In genomic region chr11:86741489-86742435, GRCh38 we compare ENCODE assay signal across 1 cellular context.
TF ChIP-seq lines count a peak whose summit lies in the region.

No MANE protein-coding gene starts in this region.

TF ChIP-seq in HepG2, 621 proteins besides CTCF, POLR2A, EP300 and RAD21 (continued from another document and continues in another):
- TF ChIP-seq, protein P1, sequence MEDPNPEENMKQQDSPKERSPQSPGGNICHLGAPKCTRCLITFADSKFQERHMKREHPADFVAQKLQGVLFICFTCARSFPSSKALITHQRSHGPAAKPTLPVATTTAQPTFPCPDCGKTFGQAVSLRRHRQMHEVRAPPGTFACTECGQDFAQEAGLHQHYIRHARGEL (CRISPR knock-in tag; IDR thresholded peaks at IDR 0.05), result no peak
- TF ChIP-seq SOX6 (IDR thresholded peaks at IDR 0.05) (no peak), SOX6 (CRISPR knock-in tag; IDR thresholded peaks at IDR 0.05) (peak; percentile 41; the same call in 1 of the 2 replicates), SNAPC4 (CRISPR knock-in tag; IDR thresholded peaks at IDR 0.05) (no peak), ZNF205 (CRISPR knock-in tag; IDR thresholded peaks at IDR 0.05) (no peak), KDM6A (CRISPR knock-in tag; IDR thresholded peaks at IDR 0.05; ENCODE audit: low read depth) (no peak), ZNF446 (CRISPR knock-in tag; IDR thresholded peaks at IDR 0.05) (no peak), ZNF546 (CRISPR knock-in tag; conservative IDR thresholded peaks at IDR 0.05) (no peak), ZBTB38 (CRISPR knock-in tag; IDR thresholded peaks at IDR 0.05) (no peak), ZNF280B (CRISPR knock-in tag; IDR thresholded peaks at IDR 0.05; ENCODE audit: borderline replicate concordance) (no peak), FOXA1 (IDR thresholded peaks at IDR 0.05) (peak; percentile 48), FOXA1 (CRISPR knock-in tag; IDR thresholded peaks at IDR 0.05) (peak; percentile 54; the same call in 1 of the 2 replicates), NCOA1 (CRISPR knock-in tag; IDR thresholded peaks at IDR 0.05) (no peak), CREM (IDR thresholded peaks at IDR 0.05) (0 out of 2 replicates have a peak, but pooled peaks have one; percentile 15), CREM (CRISPR knock-in tag; IDR thresholded peaks at IDR 0.05) (no peak), ZNF547 (CRISPR knock-in tag; IDR thresholded peaks at IDR 0.05) (no peak), FOXC1 (CRISPR knock-in tag; IDR thresholded peaks at IDR 0.05; ENCODE audit: borderline replicate concordance) (no peak), ZNF75D (CRISPR knock-in tag; IDR thresholded peaks at IDR 0.05; ENCODE audit: borderline replicate concordance) (no peak), ZNF891 (CRISPR knock-in tag; IDR thresholded peaks at IDR 0.05) (no peak), ATF3 (CRISPR knock-in tag; IDR thresholded peaks at IDR 0.05) (peak; percentile 47; the same call in 1 of the 2 replicates), PRMT3 (CRISPR knock-in tag; IDR thresholded peaks at IDR 0.05; ENCODE audit: borderline replicate concordance, low read depth) (no peak), ARNT (IDR thresholded peaks at IDR 0.05) (no peak), ZBTB10 (CRISPR knock-in tag; IDR thresholded peaks at IDR 0.05; ENCODE audit: borderline replicate concordance) (no peak), MIXL1 (CRISPR knock-in tag; IDR thresholded peaks at IDR 0.05) (0 out of 2 replicates have a peak, but pooled peaks have one; percentile 25), ZNF878 (CRISPR knock-in tag; IDR thresholded peaks at IDR 0.05) (no peak), FOXK1 (CRISPR knock-in tag; IDR thresholded peaks at IDR 0.05; ENCODE audit: borderline replicate concordance, low read depth) (peak; percentile 13; the same call in 1 of the 2 replicates), ZNF644 (CRISPR knock-in tag; IDR thresholded peaks at IDR 0.05; ENCODE audit: low read depth) (peak; percentile 61; the same call in 1 of the 2 replicates), MTA3 (CRISPR knock-in tag; IDR thresholded peaks at IDR 0.05) (no peak), MATR3 (CRISPR knock-in tag; IDR thresholded peaks at IDR 0.05) (no peak), NR2F6 (IDR thresholded peaks at IDR 0.05) (no peak), NR2F6 (CRISPR knock-in tag; IDR thresholded peaks at IDR 0.05) (0 out of 2 replicates have a peak, but pooled peaks have one; percentile 18), MIER3 (CRISPR knock-in tag; IDR thresholded peaks at IDR 0.05; ENCODE audit: borderline replicate concordance) (0 out of 2 replicates have a peak, but pooled peaks have one; percentile 44), ZNF318 (CRISPR knock-in tag; IDR thresholded peaks at IDR 0.05) (no peak), E2F1 (CRISPR knock-in tag; IDR thresholded peaks at IDR 0.05) (no peak), REL (CRISPR knock-in tag; conservative IDR thresholded peaks at IDR 0.05) (no peak), FOSL1 (CRISPR knock-in tag; IDR thresholded peaks at IDR 0.05; ENCODE audit: borderline replicate concordance) (peak; percentile 59; the same call in 1 of the 2 replicates), IRF1 (CRISPR knock-in tag; IDR thresholded peaks at IDR 0.05; ENCODE audit: low read depth) (no peak)
- TF ChIP-seq, protein P2, sequence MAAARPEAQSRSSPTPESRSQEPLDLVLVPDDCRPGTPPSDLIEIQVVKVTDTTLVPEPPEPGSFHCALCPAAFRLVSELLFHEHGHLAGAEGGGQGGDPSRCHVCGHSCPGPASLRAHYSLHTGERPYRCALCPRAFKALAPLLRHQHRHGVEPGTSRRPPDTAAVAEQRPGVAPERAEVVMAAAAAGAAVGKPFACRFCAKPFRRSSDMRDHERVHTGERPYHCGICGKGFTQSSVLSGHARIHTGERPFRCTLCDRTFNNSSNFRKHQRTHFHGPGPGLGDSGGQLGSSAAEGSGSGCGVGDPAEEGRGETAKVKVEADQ (CRISPR knock-in tag; IDR thresholded peaks at IDR 0.05; ENCODE audit: borderline replicate concordance), result no peak
- TF ChIP-seq, protein P3, sequence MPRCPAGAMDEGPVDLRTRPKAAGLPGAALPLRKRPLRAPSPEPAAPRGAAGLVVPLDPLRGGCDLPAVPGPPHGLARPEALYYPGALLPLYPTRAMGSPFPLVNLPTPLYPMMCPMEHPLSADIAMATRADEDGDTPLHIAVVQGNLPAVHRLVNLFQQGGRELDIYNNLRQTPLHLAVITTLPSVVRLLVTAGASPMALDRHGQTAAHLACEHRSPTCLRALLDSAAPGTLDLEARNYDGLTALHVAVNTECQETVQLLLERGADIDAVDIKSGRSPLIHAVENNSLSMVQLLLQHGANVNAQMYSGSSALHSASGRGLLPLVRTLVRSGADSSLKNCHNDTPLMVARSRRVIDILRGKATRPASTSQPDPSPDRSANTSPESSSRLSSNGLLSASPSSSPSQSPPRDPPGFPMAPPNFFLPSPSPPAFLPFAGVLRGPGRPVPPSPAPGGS (CRISPR knock-in tag; IDR thresholded peaks at IDR 0.05), result no peak
